31 cellular contexts compared by ENCODE assay signal in genomic region chr7:155667241-155667849, GRCh38. TPM values are rescaled to one million over a fixed set of nuclear protein-coding genes. Genes with fewer than 3 reads are reported as not detected.
DNase-seq lines count a peak whose midpoint lies in the region; ATAC-seq, FAIRE-seq and TF ChIP-seq lines count a peak whose summit lies in the region.
"Had no signal": no experiment of that assay in that cellular context is flagged by ENCODE, and none has a peak within 500 bp of the region (broad histone marks: within the 10 kb centered on the region; RNA-seq: fewer than 3 reads in every experiment).

No MANE protein-coding gene starts in this region.

- H3K36me3 ChIP-seq in HepG2 (replicated peaks in 1 of 2; ENCODE audit: control insufficient read depth in 1 of 2, insufficient read depth in 2 of 2, low read length in 2 of 2): peaks cover 12 to 27% of the 10 kb centered on the region in 2 experiments
- no peaks in the 10 kb centered on the region for H3K36me3 ChIP-seq in right lobe of liver
- H3K36me3 ChIP-seq in OCI-LY7 (ENCODE audit: insufficient read depth, low read length): peaks cover 65% of the 10 kb centered on the region
- H3K36me3 ChIP-seq: pancreas had no signal

- H3K4me3 ChIP-seq in HepG2 (replicated peaks in 1 of 3; ENCODE audit: insufficient read depth in 1 of 3, low read depth in 2 of 3, low read length in 3 of 3): no peak overlapping the region
- H3K4me3 ChIP-seq in right lobe of liver: no peak overlapping the region
- peak overlapping the region; percentile 32 for H3K4me3 ChIP-seq in OCI-LY7 (ENCODE audit: low read depth, low read length, poor library complexity, severe bottlenecking)
- H3K4me3 ChIP-seq: dorsolateral prefrontal cortex, HAP-1, lower lobe of right lung, mucosa of descending colon, pancreas had no signal

- 96% methylated on average over 6 of the region's 6 CpGs for WGBS in HepG2 (ENCODE audit: low lambda C conversion rate)
- WGBS in right lobe of liver (ENCODE audit: insufficient coverage, low coverage, low lambda C conversion rate, missing lambda C conversion rate): 81% methylated on average over 6 of the region's 6 CpGs

- H3K27me3 Mint-ChIP-seq in immature natural killer cell (ENCODE audit: low read depth in 3 of 3): peaks cover 0 to 3% (median 2%) of the 10 kb centered on the region in 3 donors
- H3K27me3 Mint-ChIP-seq in stimulated activated memory B cell treated with anti-CD40 and anti-IgM and Interleukin-4, amounts not matched to agents 10 μg/mL and 1 μg/mL and 100 μg/mL, for 72 hours: no peaks in the 10 kb centered on the region
- H3K27me3 Mint-ChIP-seq in CD4-positive, alpha-beta T cell: no peaks in the 10 kb centered on the region

- H3K36me3 Mint-ChIP-seq in immature natural killer cell: peaks cover 0 to 8% (median 0%) of the 10 kb centered on the region in 3 donors
- peaks cover 15% of the 10 kb centered on the region for H3K36me3 Mint-ChIP-seq in stimulated activated memory B cell treated with anti-CD40 and anti-IgM and Interleukin-4, amounts not matched to agents 10 μg/mL and 1 μg/mL and 100 μg/mL, for 72 hours
- peaks cover 68% of the 10 kb centered on the region for H3K36me3 Mint-ChIP-seq in CD4-positive, alpha-beta T cell (ENCODE audit: low read depth)

- H3K9me2 ChIP-seq in OCI-LY7 (ENCODE audit: insufficient read depth, low read length): no peaks in the 10 kb centered on the region

- no peak for TF ChIP-seq EP300 in HepG2 (IDR thresholded peaks at IDR 0.05; ENCODE audit: low read depth in 2 of 2, low read length in 2 of 2)
- no peak for TF ChIP-seq EP300 in HepG2 (CRISPR knock-in tag; IDR thresholded peaks at IDR 0.05; ENCODE audit: borderline replicate concordance)

- TF ChIP-seq RAD21 in HepG2 (CRISPR knock-in tag; IDR thresholded peaks at IDR 0.05): no peak

- no peak overlapping the region for H3K27ac ChIP-seq in HepG2 (ENCODE audit: extremely low read length, insufficient read depth, low read length)
- no peak overlapping the region for H3K27ac ChIP-seq in right lobe of liver
- peak overlapping the region; percentile 49 for H3K27ac ChIP-seq in OCI-LY7 (ENCODE audit: low read depth, low read length, poor library complexity, severe bottlenecking)
- H3K27ac ChIP-seq in CD4-positive, alpha-beta T cell (ENCODE audit: low read depth, low read length): no peak overlapping the region
- H3K27ac ChIP-seq: dorsolateral prefrontal cortex, HL-60, lower lobe of right lung, pancreas, WERI-Rb-1 had no signal

- CTCF ChIA-PET in HepG2 (lab: Yijun Ruan, JAX; ENCODE audit: low intra/inter-chr PET ratio, low total read pairs) (no interaction called here), OCI-LY7 (lab: Charles Lee; ENCODE audit: unreplicated experiment) (no interaction called here)
- CTCF ChIA-PET in CD4-positive, alpha-beta T cell (lab: Charles Lee): no interaction called here

- FAIRE-seq in HepG2 (lab: Jason Lieb, UNC): no peak
- FAIRE-seq: pancreas, RCC 7860, small intestine had no signal

- H3K9me3 ChIP-seq in HepG2 (ENCODE audit: low read length) (no peaks in the 10 kb centered on the region), right lobe of liver (no peaks in the 10 kb centered on the region), OCI-LY7 (ENCODE audit: low read length) (no peaks in the 10 kb centered on the region)
- H3K9me3 ChIP-seq in CD4-positive, alpha-beta T cell (ENCODE audit: control insufficient read depth, low read length): no peaks in the 10 kb centered on the region
- H3K9me3 ChIP-seq: BE2C, HAP-1, lower lobe of right lung, mucosa of descending colon, pancreas had no signal

- peaks cover 82 to 97% of the 10 kb centered on the region in 2 donors for H3K4me1 Mint-ChIP-seq in immature natural killer cell
- peaks cover 56% of the 10 kb centered on the region for H3K4me1 Mint-ChIP-seq in stimulated activated memory B cell treated with anti-CD40 and anti-IgM and Interleukin-4, amounts not matched to agents 10 μg/mL and 1 μg/mL and 100 μg/mL, for 72 hours
- H3K4me1 Mint-ChIP-seq in CD4-positive, alpha-beta T cell (ENCODE audit: low read depth): peaks cover 85% of the 10 kb centered on the region

- TF ChIP-seq POLR2A in HepG2 (IDR thresholded peaks at IDR 0.05; ENCODE audit: insufficient read depth in 1 of 2, low read depth in 2 of 2, low read length in 2 of 2): no peak
- no peak for TF ChIP-seq POLR2A in right lobe of liver (IDR thresholded peaks at IDR 0.05)

- H3K27me3 ChIP-seq in HepG2 (ENCODE audit: control insufficient read depth in 1 of 2, insufficient read depth in 2 of 2, low read length in 2 of 2) (no peaks in the 10 kb centered on the region), right lobe of liver (no peaks in the 10 kb centered on the region)
- H3K27me3 ChIP-seq in CD4-positive, alpha-beta T cell (ENCODE audit: control insufficient read depth, insufficient read depth, low read length): no peaks in the 10 kb centered on the region
- H3K27me3 ChIP-seq: BE2C, dorsolateral prefrontal cortex, pancreas had no signal

- H4K20me1 ChIP-seq in HepG2 (ENCODE audit: insufficient read depth, low read length) (peaks cover 69% of the 10 kb centered on the region), OCI-LY7 (ENCODE audit: insufficient read depth, low read length) (peaks cover 85% of the 10 kb centered on the region)

- POLR2A ChIA-PET in HepG2 (lab: Yijun Ruan, JAX): interaction anchor here (1.5 kb wide), 1 partner anchor 11 kb away, joined by 3 read pairs; no protein-coding TSS in a partner anchor
- POLR2A ChIA-PET in OCI-LY7 (lab: Charles Lee): interaction anchor here (1.0 kb wide), 1 partner anchor 10 kb away, joined by 3 read pairs; no protein-coding TSS in a partner anchor
- POLR2A ChIA-PET in CD4-positive, alpha-beta T cell (lab: Charles Lee): no interaction called here

- H3K4me1 ChIP-seq in HepG2 (ENCODE audit: insufficient read depth, low read length): peaks cover 40% of the 10 kb centered on the region
- peaks cover 0 to 31% (median 12%) of the 10 kb centered on the region in 4 donors for H3K4me1 ChIP-seq in right lobe of liver
- H3K4me1 ChIP-seq in OCI-LY7 (ENCODE audit: insufficient read depth, low read length, poor library complexity, severe bottlenecking): peaks cover 44% of the 10 kb centered on the region
- H3K4me1 ChIP-seq: BE2C, HAP-1 had no signal

- intact Hi-C loops in HepG2 (cut with micrococcal nuclease; ENCODE audit: unreplicated experiment): no loop called here
- intact Hi-C loops in right lobe of liver (cut with DNase I): no loop called here
- intact Hi-C loops in OCI-LY7 (cut with micrococcal nuclease; ENCODE audit: unreplicated experiment): no loop called here
- intact Hi-C loops in CD4-positive, alpha-beta T cell (cut with DNase I, micrococcal nuclease): no loop called here

- H3K4me3 Mint-ChIP-seq in immature natural killer cell: peak overlapping the region in 3 of 5 donors; percentile 37 to 48 (median 41)
- no peak overlapping the region for H3K4me3 Mint-ChIP-seq in stimulated activated memory B cell treated with anti-CD40 and anti-IgM and Interleukin-4, amounts not matched to agents 10 μg/mL and 1 μg/mL and 100 μg/mL, for 72 hours
- H3K4me3 Mint-ChIP-seq in CD4-positive, alpha-beta T cell: no peak overlapping the region

- DNase-seq in HepG2 (ENCODE audit: low spot score): no peak
- DNase-seq in right lobe of liver: no peak
- DNase-seq in OCI-LY7 (ENCODE audit: low spot score): no peak
- no peak for DNase-seq in immature natural killer cell
- DNase-seq in medulla oblongata (ENCODE audit: extremely low spot score): no peak
- no peak for DNase-seq in CD4-positive, alpha-beta T cell
- DNase-seq: activated CD4-positive, alpha-beta T cell treated with anti-CD3 and anti-CD28 coated beads for 48 hours; activated naive CD4-positive, alpha-beta T cell treated with Interleukin-2 at 50 U/mL for 16 hours; amniotic stem cell; BE2C; DMS 273 treated with DMSO at 0.1 percent for 48 hours; dorsolateral prefrontal cortex; KG1; lower lobe of right lung; MM.1S; mucosa of descending colon; NCI-H1417 treated with DMSO at 0.1 percent for 48 hours; NCI-H2029 treated with DMSO at 0.1 percent for 48 hours; NCI-H2227 treated with DMSO at 0.1 percent for 48 hours; pancreas; retina; SHP77 treated with DMSO at 0.1 percent for 48 hours; small intestine; stimulated activated naive CD4-positive, alpha-beta T cell treated with Interleukin-2 at 50 U/mL for 16 hours; SW 1271; T-helper 9 cell; WERI-Rb-1 had no signal

- TF ChIP-seq CTCF in HepG2 (CRISPR knock-in tag; IDR thresholded peaks at IDR 0.05) (no peak), right lobe of liver (IDR thresholded peaks at IDR 0.05) (no peak), OCI-LY7 (conservative IDR thresholded peaks at IDR 0.05; ENCODE audit: low read length) (no peak)
- no peak for TF ChIP-seq CTCF in CD4-positive, alpha-beta T cell (IDR thresholded peaks at IDR 0.05)

- no peak overlapping the region for H3K9ac ChIP-seq in HepG2 (ENCODE audit: insufficient read depth, low read depth, low read length)

- H3K4me2 ChIP-seq in HepG2 (ENCODE audit: low read depth, low read length) (no peak overlapping the region), OCI-LY7 (ENCODE audit: low read length) (peak overlapping the region; percentile 61)

- peak overlapping the region in 5 of 6 donors; percentile 8 to 70 (median 56) for H3K27ac Mint-ChIP-seq in immature natural killer cell
- no peak overlapping the region for H3K27ac Mint-ChIP-seq in stimulated activated memory B cell treated with anti-CD40 and anti-IgM and Interleukin-4, amounts not matched to agents 10 μg/mL and 1 μg/mL and 100 μg/mL, for 72 hours
- H3K27ac Mint-ChIP-seq in CD4-positive, alpha-beta T cell: no peak overlapping the region

- H3K9me3 Mint-ChIP-seq in immature natural killer cell: no peaks in the 10 kb centered on the region
- H3K9me3 Mint-ChIP-seq in stimulated activated memory B cell treated with anti-CD40 and anti-IgM and Interleukin-4, amounts not matched to agents 10 μg/mL and 1 μg/mL and 100 μg/mL, for 72 hours: no peaks in the 10 kb centered on the region
- no peaks in the 10 kb centered on the region for H3K9me3 Mint-ChIP-seq in CD4-positive, alpha-beta T cell

- no TSS peak for BruUV-seq in HepG2 (replicated peaks; lab: Mats Ljungman, UMichigan)
- no TSS peak for BruUV-seq in OCI-LY7 (replicated peaks; lab: Mats Ljungman, UMichigan)

- no peak for ATAC-seq in HepG2
- ATAC-seq in right lobe of liver: no peak
- no peak for ATAC-seq in stimulated activated memory B cell treated with anti-CD40 and anti-IgM and Interleukin-4, amounts not matched to agents 10 μg/mL and 1 μg/mL and 100 μg/mL, for 72 hours
- ATAC-seq in CD4-positive, alpha-beta T cell (ENCODE audit: poor library complexity): no peak
- ATAC-seq: lower lobe of right lung, mucosa of descending colon, pancreas had no signal

- in situ Hi-C loops in HepG2 (cut with HindIII; ENCODE audit: extremely low pct_ligation_motif_present, low pct_unique_long_range_greater_than_20kb): no loop called here

- H2AFZ ChIP-seq in HepG2 (ENCODE audit: low read length) (no peak overlapping the region), OCI-LY7 (ENCODE audit: low read length) (no peak overlapping the region)

- H3K79me2 ChIP-seq in HepG2 (ENCODE audit: insufficient read depth, low read length) (peaks cover 97% of the 10 kb centered on the region), OCI-LY7 (ENCODE audit: insufficient read depth, low read depth, low read length) (peaks cover 100% of the 10 kb centered on the region)

RNA-seq across cellular contexts. Expression of gene RBM33, which starts 22.9 kb away (rescaled TPM):
- total RNA-seq in HepG2 (2016; rRNA removed; fragmentation: Illumina TruSeq; extraction: Trizol) (22.3 and 28.9 TPM in 2 replicates), right lobe of liver (10 to 100 TPM; 24.9 to 55.1 (median 32.0) TPM), OCI-LY7 (2022) (127 and 150 TPM in 2 replicates)
- total RNA-seq in HepG2 (2016; cell fraction: cytosol; rRNA removed; fragmentation: Illumina TruSeq; extraction: Trizol; ENCODE audit: low read depth): 316 and 350 TPM in 2 replicates
- total RNA-seq in HepG2 (2016; cell fraction: insoluble cytoplasmic fraction; rRNA removed; fragmentation: Illumina TruSeq; extraction: Trizol): 18.9 and 26.2 TPM in 2 replicates
- total RNA-seq in HepG2 (2016; cell fraction: membrane; rRNA removed; fragmentation: Illumina TruSeq; extraction: Trizol): 57.6 and 59.9 TPM in 2 replicates
- 50.1 and 55.5 TPM in 2 replicates for total RNA-seq in HepG2 (2016; cell fraction: nucleus; rRNA removed; fragmentation: Illumina TruSeq; extraction: Trizol)
- polyA plus RNA-seq in HepG2 (2011; rRNA removed) (12.4 TPM in 2 replicates), immature natural killer cell (10 to 100 TPM; 10.9 to 61.5 (median 28.3) TPM)
- 5.1 and 5.5 TPM in 2 replicates for polyA plus RNA-seq in HepG2 (2011; cell fraction: cytosol; rRNA removed)
- polyA plus RNA-seq in HepG2 (2011; cell fraction: nucleus; rRNA removed): 79.7 and 90.7 TPM in 2 replicates
- polyA plus RNA-seq in HepG2 (2012): 26.4 and 28.0 TPM in 2 replicates
- polyA plus RNA-seq in HepG2 (2016; cell fraction: cytosol; fragmentation: Illumina TruSeq; extraction: Trizol; ENCODE audit: low read depth): 3.1 and 3.3 TPM in 2 replicates
- polyA plus RNA-seq in HepG2 (2016; cell fraction: insoluble cytoplasmic fraction; fragmentation: Illumina TruSeq; extraction: Trizol; ENCODE audit: low read depth): 10.1 and 11.9 TPM in 2 replicates
- polyA plus RNA-seq in HepG2 (2016; cell fraction: membrane; fragmentation: Illumina TruSeq; extraction: Trizol; ENCODE audit: low read depth): 4.5 and 4.7 TPM in 2 replicates
- 38.9 and 41.2 TPM in 2 replicates for polyA plus RNA-seq in HepG2 (2016; cell fraction: nucleus; fragmentation: Illumina TruSeq; extraction: Trizol; ENCODE audit: insufficient read depth, low read depth)
- polyA minus RNA-seq in HepG2 (2011; rRNA and poly(A)+ RNA removed; ENCODE audit: low replicate concordance): 18.7 and 23.4 TPM in 2 replicates
- polyA minus RNA-seq in HepG2 (2011; cell fraction: cytosol; rRNA and poly(A)+ RNA removed): 21.6 and 23.1 TPM in 2 replicates
- 99.0 and 111 TPM in 2 replicates for polyA minus RNA-seq in HepG2 (2011; cell fraction: nucleus; rRNA and poly(A)+ RNA removed)
- 67.6 and 79.2 TPM in 2 replicates for total RNA-seq in OCI-LY7 (2014; rRNA removed; shearing (Covaris generic))
- total RNA-seq in CD4-positive, alpha-beta T cell: 100 to 1,000 TPM; 178 to 184 TPM

Comparison
In these comparisons a context has a peak if more than half of its experiments do, and no peak if none do; other contexts are left out.
1. H3K27ac Mint-ChIP-seq: peak in immature natural killer cell (5 of 6); none in stimulated activated memory B cell treated with anti-CD40 and anti-IgM and Interleukin-4, amounts not matched to agents 10 μg/mL and 1 μg/mL and 100 μg/mL, for 72 hours (single experiment) and CD4-positive, alpha-beta T cell (single experiment).
2. H3K4me3 Mint-ChIP-seq: peak in immature natural killer cell (3 of 5); none in stimulated activated memory B cell treated with anti-CD40 and anti-IgM and Interleukin-4, amounts not matched to agents 10 μg/mL and 1 μg/mL and 100 μg/mL, for 72 hours (single experiment) and CD4-positive, alpha-beta T cell (single experiment).